In genomic region chr3:53239800-53240199, GRCh38 we compare ENCODE assay signal across 15 cellular contexts. TPM values are rescaled to one million over a fixed set of nuclear protein-coding genes. Genes with fewer than 3 reads are reported as not detected.
DNase-seq lines count a peak whose midpoint lies in the region; ATAC-seq, FAIRE-seq and TF ChIP-seq lines count a peak whose summit lies in the region.
"Had no signal": no experiment of that assay in that cellular context is flagged by ENCODE, and none has a peak within 500 bp of the region (broad histone marks: within the 10 kb centered on the region; RNA-seq: fewer than 3 reads in every experiment).

No MANE protein-coding gene starts in this region.

- peaks cover 55% of the 10 kb centered on the region for H4K20me1 ChIP-seq in astrocyte (ENCODE audit: insufficient read depth, low read length)

- H3K4me1 ChIP-seq in left ventricle myocardium inferior (peaks cover 76% of the 10 kb centered on the region), astrocyte (ENCODE audit: insufficient read depth, low read length) (peaks cover 53% of the 10 kb centered on the region)

- DNase-seq in left ventricle myocardium inferior (no peak), cardiac septum (ENCODE audit: low spot score) (no peak), astrocyte (ENCODE audit: low read depth) (no peak), mesothelial cell of epicardium (ENCODE audit: low spot score in 2 of 2, unreplicated experiment in 2 of 2) (no peak), anterior cingulate cortex (lab: John Stamatoyannopoulos, UW) (no peak), GOT3 (lab: John Stamatoyannopoulos, UW) (no peak), NCI-H524 (lab: John Stamatoyannopoulos, UW) (no peak)
- DNase-seq: activated CD4-positive, alpha-beta T cell treated with anti-CD3 and anti-CD28 coated beads for 1 hour; KBM-7; NCI-H1092 treated with DMSO at 0.1 percent for 48 hours; NCI-H2171 treated with DMSO at 0.1 percent for 48 hours; occipital lobe had no signal

- no peak overlapping the region for H3K4me2 ChIP-seq in astrocyte (ENCODE audit: low read length)

- no peak for FAIRE-seq in astrocyte (lab: Jason Lieb, UNC)
- FAIRE-seq: endometrium had no signal

- H3K27me3 Mint-ChIP-seq in astrocyte (ENCODE audit: low read depth, unreplicated experiment) (no peaks in the 10 kb centered on the region), mesothelial cell of epicardium (ENCODE audit: low read depth) (no peaks in the 10 kb centered on the region)

- H3K36me3 ChIP-seq in left ventricle myocardium inferior (peaks cover 56% of the 10 kb centered on the region), astrocyte (ENCODE audit: insufficient read depth, low read length) (peaks cover 13% of the 10 kb centered on the region)

- peaks cover 80% of the 10 kb centered on the region for H3K79me2 ChIP-seq in astrocyte (ENCODE audit: insufficient read depth, low read length)

- peaks cover 13% of the 10 kb centered on the region for H3K36me3 Mint-ChIP-seq in astrocyte (ENCODE audit: low read depth, unreplicated experiment)
- peaks cover 11% of the 10 kb centered on the region for H3K36me3 Mint-ChIP-seq in mesothelial cell of epicardium

- H3K27me3 ChIP-seq in left ventricle myocardium inferior (ENCODE audit: low read depth) (no peaks in the 10 kb centered on the region), astrocyte (ENCODE audit: insufficient read depth, low read length) (no peaks in the 10 kb centered on the region)

- TF ChIP-seq CTCF in left ventricle myocardium inferior (IDR thresholded peaks at IDR 0.05; ENCODE audit: borderline replicate concordance) = no peak
- no peak for TF ChIP-seq CTCF in astrocyte (IDR thresholded peaks at IDR 0.05; ENCODE audit: insufficient read depth, low read depth, low read length)
- TF ChIP-seq CTCF in mesothelial cell of epicardium (IDR thresholded peaks at IDR 0.05; ENCODE audit: unreplicated experiment) = no peak

- H3K27ac ChIP-seq in left ventricle myocardium inferior (replicated peaks) (peak overlapping the region; percentile 71), astrocyte (ENCODE audit: low read depth, low read length) (peak overlapping the region; percentile 17)

- no peak for ATAC-seq in HG02678 (IDR thresholded peaks at IDR 0.05; ENCODE audit: unreplicated experiment)

- H3K9ac ChIP-seq in astrocyte (ENCODE audit: low read length) = no peak overlapping the region

- no peak overlapping the region for H2AFZ ChIP-seq in astrocyte (ENCODE audit: low read depth, low read length)

- intact Hi-C loops in left ventricle myocardium inferior (cut with micrococcal nuclease) (no loop called here), cardiac septum (cut with DNase I) (no loop called here)

- H3K4me3 ChIP-seq in left ventricle myocardium inferior (no peak overlapping the region), astrocyte (ENCODE audit: insufficient read depth, low read depth, low read length) (no peak overlapping the region)

- H3K4me1 Mint-ChIP-seq in astrocyte (ENCODE audit: low read depth, unreplicated experiment) = peaks cover 39% of the 10 kb centered on the region
- H3K4me1 Mint-ChIP-seq in mesothelial cell of epicardium = peaks cover 30% of the 10 kb centered on the region

- H3K4me3 Mint-ChIP-seq in astrocyte (ENCODE audit: unreplicated experiment) = peak overlapping the region; percentile 57
- H3K4me3 Mint-ChIP-seq in mesothelial cell of epicardium = no peak overlapping the region
- H3K4me3 Mint-ChIP-seq: T-helper 2 cell treated with Interferon-gamma antibody and Interleukin-4, amounts not matched to agents 5 μg/mL and 100 μg/mL, for 36 hours had no signal

- H3K9me3 ChIP-seq in left ventricle myocardium inferior (replicated peaks) = no peaks in the 10 kb centered on the region
- H3K9me3 ChIP-seq in astrocyte (ENCODE audit: insufficient read depth, low read depth, low read length) = no peaks in the 10 kb centered on the region

- no peaks in the 10 kb centered on the region for H3K9me3 Mint-ChIP-seq in astrocyte (ENCODE audit: unreplicated experiment)
- no peaks in the 10 kb centered on the region for H3K9me3 Mint-ChIP-seq in mesothelial cell of epicardium
- H3K9me3 Mint-ChIP-seq: T-helper 2 cell treated with Interferon-gamma antibody and Interleukin-4, amounts not matched to agents 5 μg/mL and 100 μg/mL, for 36 hours had no signal

- H3K27ac Mint-ChIP-seq in astrocyte (ENCODE audit: unreplicated experiment) (peak overlapping the region; percentile 87), mesothelial cell of epicardium (peak overlapping the region; percentile 64)
- H3K27ac Mint-ChIP-seq: T-helper 2 cell treated with Interferon-gamma antibody and Interleukin-4, amounts not matched to agents 5 μg/mL and 100 μg/mL, for 36 hours had no signal

RNA-seq across cellular contexts. Expression of gene TKT, which starts 16.0 kb away (rescaled TPM):
- 32.1 TPM for total RNA-seq in left ventricle myocardium inferior
- 34.6 TPM for total RNA-seq in cardiac septum
- 265 and 318 TPM in 2 replicates for total RNA-seq in astrocyte
- 181 to 185 TPM (median 181 TPM) in 3 replicates for total RNA-seq in mesothelial cell of epicardium
